Comparison of ENCODE assay signal across 1 cellular context in the genomic region with DNA sequence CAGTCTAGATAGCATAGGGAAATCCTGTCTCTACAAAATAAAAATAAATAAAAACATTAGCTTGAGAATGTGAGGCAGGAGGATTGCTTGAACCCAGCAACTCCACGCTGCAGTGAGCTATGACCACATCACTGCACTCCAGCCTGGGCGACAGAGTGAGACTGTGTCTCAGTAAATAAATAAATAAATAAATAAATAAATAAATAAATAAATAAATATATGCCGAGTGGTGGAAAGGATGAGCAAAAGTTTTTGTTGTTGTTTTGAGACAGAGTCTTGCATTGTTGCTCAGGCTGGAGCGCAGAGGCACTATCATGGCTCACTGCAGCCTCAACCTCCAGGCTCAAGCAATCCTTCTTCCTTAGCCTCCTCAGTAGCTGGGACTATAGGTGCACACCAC.
TF ChIP-seq lines count a peak whose summit lies in the region.

No MANE protein-coding gene starts in this region.

TF ChIP-seq in HEK293, 187 proteins besides CTCF, POLR2A, EP300 and RAD21 (continued from another document):
- no peak for TF ChIP-seq ZNF776 (tag by site-specific recombination; IDR thresholded peaks at IDR 0.05; ENCODE audit: borderline replicate concordance)
- TF ChIP-seq ZNF302 (tag by site-specific recombination; IDR thresholded peaks at IDR 0.05; ENCODE audit: low read depth), result no peak
- TF ChIP-seq ZNF558 (tag by site-specific recombination; IDR thresholded peaks at IDR 0.05), result peak; percentile 79
- 0 out of 2 replicates have a peak, but pooled peaks have one; percentile 31 for TF ChIP-seq ZNF341 (tag by site-specific recombination; IDR thresholded peaks at IDR 0.05; ENCODE audit: low read depth)
- TF ChIP-seq, protein P1, sequence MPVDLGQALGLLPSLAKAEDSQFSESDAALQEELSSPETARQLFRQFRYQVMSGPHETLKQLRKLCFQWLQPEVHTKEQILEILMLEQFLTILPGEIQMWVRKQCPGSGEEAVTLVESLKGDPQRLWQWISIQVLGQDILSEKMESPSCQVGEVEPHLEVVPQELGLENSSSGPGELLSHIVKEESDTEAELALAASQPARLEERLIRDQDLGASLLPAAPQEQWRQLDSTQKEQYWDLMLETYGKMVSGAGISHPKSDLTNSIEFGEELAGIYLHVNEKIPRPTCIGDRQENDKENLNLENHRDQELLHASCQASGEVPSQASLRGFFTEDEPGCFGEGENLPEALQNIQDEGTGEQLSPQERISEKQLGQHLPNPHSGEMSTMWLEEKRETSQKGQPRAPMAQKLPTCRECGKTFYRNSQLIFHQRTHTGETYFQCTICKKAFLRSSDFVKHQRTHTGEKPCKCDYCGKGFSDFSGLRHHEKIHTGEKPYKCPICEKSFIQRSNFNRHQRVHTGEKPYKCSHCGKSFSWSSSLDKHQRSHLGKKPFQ (tag by site-specific recombination; IDR thresholded peaks at IDR 0.05), result 0 out of 2 replicates have a peak, but pooled peaks have one; percentile 50
- no peak for TF ChIP-seq HOXA7 (CRISPR knock-in tag; IDR thresholded peaks at IDR 0.05; ENCODE audit: borderline replicate concordance)
- TF ChIP-seq MYNN (tag by site-specific recombination; IDR thresholded peaks at IDR 0.05; ENCODE audit: borderline replicate concordance), result no peak
- TF ChIP-seq KLF1 (tag by site-specific recombination; IDR thresholded peaks at IDR 0.05), result no peak
- TF ChIP-seq, protein P2, sequence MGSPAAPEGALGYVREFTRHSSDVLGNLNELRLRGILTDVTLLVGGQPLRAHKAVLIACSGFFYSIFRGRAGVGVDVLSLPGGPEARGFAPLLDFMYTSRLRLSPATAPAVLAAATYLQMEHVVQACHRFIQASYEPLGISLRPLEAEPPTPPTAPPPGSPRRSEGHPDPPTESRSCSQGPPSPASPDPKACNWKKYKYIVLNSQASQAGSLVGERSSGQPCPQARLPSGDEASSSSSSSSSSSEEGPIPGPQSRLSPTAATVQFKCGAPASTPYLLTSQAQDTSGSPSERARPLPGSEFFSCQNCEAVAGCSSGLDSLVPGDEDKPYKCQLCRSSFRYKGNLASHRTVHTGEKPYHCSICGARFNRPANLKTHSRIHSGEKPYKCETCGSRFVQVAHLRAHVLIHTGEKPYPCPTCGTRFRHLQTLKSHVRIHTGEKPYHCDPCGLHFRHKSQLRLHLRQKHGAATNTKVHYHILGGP (tag by site-specific recombination; IDR thresholded peaks at IDR 0.05), result no peak
- TF ChIP-seq, protein P3, sequence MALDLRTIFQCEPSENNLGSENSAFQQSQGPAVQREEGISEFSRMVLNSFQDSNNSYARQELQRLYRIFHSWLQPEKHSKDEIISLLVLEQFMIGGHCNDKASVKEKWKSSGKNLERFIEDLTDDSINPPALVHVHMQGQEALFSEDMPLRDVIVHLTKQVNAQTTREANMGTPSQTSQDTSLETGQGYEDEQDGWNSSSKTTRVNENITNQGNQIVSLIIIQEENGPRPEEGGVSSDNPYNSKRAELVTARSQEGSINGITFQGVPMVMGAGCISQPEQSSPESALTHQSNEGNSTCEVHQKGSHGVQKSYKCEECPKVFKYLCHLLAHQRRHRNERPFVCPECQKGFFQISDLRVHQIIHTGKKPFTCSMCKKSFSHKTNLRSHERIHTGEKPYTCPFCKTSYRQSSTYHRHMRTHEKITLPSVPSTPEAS (tag by site-specific recombination; IDR thresholded peaks at IDR 0.05), result no peak
- no peak for TF ChIP-seq KLF16 (tag by site-specific recombination; IDR thresholded peaks at IDR 0.05)
- TF ChIP-seq ZNF221 (tag by site-specific recombination; IDR thresholded peaks at IDR 0.05; ENCODE audit: borderline replicate concordance), result no peak
- TF ChIP-seq ZNF621 (tag by site-specific recombination; IDR thresholded peaks at IDR 0.05), result no peak
- TF ChIP-seq, protein P4, sequence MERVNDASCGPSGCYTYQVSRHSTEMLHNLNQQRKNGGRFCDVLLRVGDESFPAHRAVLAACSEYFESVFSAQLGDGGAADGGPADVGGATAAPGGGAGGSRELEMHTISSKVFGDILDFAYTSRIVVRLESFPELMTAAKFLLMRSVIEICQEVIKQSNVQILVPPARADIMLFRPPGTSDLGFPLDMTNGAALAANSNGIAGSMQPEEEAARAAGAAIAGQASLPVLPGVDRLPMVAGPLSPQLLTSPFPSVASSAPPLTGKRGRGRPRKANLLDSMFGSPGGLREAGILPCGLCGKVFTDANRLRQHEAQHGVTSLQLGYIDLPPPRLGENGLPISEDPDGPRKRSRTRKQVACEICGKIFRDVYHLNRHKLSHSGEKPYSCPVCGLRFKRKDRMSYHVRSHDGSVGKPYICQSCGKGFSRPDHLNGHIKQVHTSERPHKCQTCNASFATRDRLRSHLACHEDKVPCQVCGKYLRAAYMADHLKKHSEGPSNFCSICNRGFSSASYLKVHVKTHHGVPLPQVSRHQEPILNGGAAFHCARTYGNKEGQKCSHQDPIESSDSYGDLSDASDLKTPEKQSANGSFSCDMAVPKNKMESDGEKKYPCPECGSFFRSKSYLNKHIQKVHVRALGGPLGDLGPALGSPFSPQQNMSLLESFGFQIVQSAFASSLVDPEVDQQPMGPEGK (tag by site-specific recombination; IDR thresholded peaks at IDR 0.05), result no peak
- TF ChIP-seq ZNF747 (tag by site-specific recombination; IDR thresholded peaks at IDR 0.05), result no peak
- no peak for TF ChIP-seq TRIM28 (IDR thresholded peaks at IDR 0.05; ENCODE audit: borderline replicate concordance, low read length)
- no peak for TF ChIP-seq ZBTB20 (tag by site-specific recombination; IDR thresholded peaks at IDR 0.05)
- TF ChIP-seq KLF8 (tag by site-specific recombination; IDR thresholded peaks at IDR 0.05), result no peak
- no peak for TF ChIP-seq ZNF311 (tag by site-specific recombination; IDR thresholded peaks at IDR 0.05; ENCODE audit: borderline replicate concordance)
- TF ChIP-seq ZNF549 (tag by site-specific recombination; IDR thresholded peaks at IDR 0.05), result no peak
- no peak for TF ChIP-seq ZNF571 (tag by site-specific recombination; IDR thresholded peaks at IDR 0.05)
- no peak for TF ChIP-seq ZNF501 (tag by site-specific recombination; IDR thresholded peaks at IDR 0.05)
- TF ChIP-seq ZNF404 (tag by site-specific recombination; IDR thresholded peaks at IDR 0.05), result no peak
- TF ChIP-seq ZNF664 (tag by site-specific recombination; IDR thresholded peaks at IDR 0.05), result peak; percentile 72
- no peak for TF ChIP-seq ZNF132 (tag by site-specific recombination; IDR thresholded peaks at IDR 0.05; ENCODE audit: borderline replicate concordance)
- no peak for TF ChIP-seq ZNF157 (tag by site-specific recombination; IDR thresholded peaks at IDR 0.05)
- no peak for TF ChIP-seq SCRT2 (tag by site-specific recombination; IDR thresholded peaks at IDR 0.05)
- TF ChIP-seq, protein P5, sequence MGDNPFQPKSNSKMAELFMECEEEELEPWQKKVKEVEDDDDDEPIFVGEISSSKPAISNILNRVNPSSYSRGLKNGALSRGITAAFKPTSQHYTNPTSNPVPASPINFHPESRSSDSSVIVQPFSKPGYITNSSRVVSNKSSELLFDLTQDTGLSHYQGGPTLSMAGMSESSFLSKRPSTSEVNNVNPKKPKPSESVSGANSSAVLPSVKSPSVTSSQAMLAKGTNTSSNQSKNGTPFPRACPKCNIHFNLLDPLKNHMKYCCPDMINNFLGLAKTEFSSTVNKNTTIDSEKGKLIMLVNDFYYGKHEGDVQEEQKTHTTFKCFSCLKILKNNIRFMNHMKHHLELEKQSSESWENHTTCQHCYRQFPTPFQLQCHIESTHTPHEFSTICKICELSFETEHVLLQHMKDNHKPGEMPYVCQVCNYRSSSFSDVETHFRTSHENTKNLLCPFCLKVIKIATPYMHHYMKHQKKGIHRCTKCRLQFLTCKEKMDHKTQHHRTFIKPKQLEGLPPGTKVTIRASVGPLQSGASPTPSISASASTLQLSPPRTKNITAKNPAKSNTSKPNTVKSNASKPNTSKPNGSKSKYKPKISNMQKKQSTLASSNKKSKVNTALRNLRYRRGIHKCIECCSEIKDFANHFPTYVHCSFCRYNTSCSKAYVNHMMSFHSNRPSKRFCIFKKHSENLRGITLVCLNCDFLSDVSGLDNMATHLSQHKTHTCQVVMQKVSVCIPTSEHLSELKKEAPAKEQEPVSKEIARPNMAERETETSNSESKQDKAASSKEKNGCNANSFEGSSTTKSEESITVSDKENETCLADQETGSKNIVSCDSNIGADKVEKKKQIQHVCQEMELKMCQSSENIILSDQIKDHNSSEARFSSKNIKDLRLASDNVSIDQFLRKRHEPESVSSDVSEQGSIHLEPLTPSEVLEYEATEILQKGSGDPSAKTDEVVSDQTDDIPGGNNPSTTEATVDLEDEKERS (tag by site-specific recombination; IDR thresholded peaks at IDR 0.05), result no peak
- TF ChIP-seq ZNF37A (tag by site-specific recombination; IDR thresholded peaks at IDR 0.05), result no peak
- no peak for TF ChIP-seq ZNF350 (tag by site-specific recombination; IDR thresholded peaks at IDR 0.05)
- no peak for TF ChIP-seq SP7 (tag by site-specific recombination; IDR thresholded peaks at IDR 0.05)
- TF ChIP-seq ZNF184 (tag by site-specific recombination; IDR thresholded peaks at IDR 0.05), result no peak
- TF ChIP-seq, protein P6, sequence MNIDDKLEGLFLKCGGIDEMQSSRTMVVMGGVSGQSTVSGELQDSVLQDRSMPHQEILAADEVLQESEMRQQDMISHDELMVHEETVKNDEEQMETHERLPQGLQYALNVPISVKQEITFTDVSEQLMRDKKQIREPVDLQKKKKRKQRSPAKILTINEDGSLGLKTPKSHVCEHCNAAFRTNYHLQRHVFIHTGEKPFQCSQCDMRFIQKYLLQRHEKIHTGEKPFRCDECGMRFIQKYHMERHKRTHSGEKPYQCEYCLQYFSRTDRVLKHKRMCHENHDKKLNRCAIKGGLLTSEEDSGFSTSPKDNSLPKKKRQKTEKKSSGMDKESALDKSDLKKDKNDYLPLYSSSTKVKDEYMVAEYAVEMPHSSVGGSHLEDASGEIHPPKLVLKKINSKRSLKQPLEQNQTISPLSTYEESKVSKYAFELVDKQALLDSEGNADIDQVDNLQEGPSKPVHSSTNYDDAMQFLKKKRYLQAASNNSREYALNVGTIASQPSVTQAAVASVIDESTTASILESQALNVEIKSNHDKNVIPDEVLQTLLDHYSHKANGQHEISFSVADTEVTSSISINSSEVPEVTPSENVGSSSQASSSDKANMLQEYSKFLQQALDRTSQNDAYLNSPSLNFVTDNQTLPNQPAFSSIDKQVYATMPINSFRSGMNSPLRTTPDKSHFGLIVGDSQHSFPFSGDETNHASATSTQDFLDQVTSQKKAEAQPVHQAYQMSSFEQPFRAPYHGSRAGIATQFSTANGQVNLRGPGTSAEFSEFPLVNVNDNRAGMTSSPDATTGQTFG (tag by site-specific recombination; IDR thresholded peaks at IDR 0.05; ENCODE audit: borderline replicate concordance), result no peak
- no peak for TF ChIP-seq BCL11B (tag by site-specific recombination; IDR thresholded peaks at IDR 0.05; ENCODE audit: low read depth)
- TF ChIP-seq, protein P7, sequence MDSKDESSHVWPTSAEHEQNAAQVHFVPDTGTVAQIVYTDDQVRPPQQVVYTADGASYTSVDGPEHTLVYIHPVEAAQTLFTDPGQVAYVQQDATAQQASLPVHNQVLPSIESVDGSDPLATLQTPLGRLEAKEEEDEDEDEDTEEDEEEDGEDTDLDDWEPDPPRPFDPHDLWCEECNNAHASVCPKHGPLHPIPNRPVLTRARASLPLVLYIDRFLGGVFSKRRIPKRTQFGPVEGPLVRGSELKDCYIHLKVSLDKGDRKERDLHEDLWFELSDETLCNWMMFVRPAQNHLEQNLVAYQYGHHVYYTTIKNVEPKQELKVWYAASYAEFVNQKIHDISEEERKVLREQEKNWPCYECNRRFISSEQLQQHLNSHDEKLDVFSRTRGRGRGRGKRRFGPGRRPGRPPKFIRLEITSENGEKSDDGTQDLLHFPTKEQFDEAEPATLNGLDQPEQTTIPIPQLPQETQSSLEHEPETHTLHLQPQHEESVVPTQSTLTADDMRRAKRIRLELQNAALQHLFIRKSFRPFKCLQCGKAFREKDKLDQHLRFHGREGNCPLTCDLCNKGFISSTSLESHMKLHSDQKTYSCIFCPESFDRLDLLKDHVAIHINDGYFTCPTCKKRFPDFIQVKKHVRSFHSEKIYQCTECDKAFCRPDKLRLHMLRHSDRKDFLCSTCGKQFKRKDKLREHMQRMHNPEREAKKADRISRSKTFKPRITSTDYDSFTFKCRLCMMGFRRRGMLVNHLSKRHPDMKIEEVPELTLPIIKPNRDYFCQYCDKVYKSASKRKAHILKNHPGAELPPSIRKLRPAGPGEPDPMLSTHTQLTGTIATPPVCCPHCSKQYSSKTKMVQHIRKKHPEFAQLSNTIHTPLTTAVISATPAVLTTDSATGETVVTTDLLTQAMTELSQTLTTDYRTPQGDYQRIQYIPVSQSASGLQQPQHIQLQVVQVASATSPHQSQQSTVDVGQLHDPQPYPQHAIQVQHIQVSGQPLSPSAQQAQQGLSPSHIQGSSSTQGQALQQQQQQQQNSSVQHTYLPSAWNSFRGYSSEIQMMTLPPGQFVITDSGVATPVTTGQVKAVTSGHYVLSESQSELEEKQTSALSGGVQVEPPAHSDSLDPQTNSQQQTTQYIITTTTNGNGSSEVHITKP (tag by site-specific recombination; IDR thresholded peaks at IDR 0.05), result no peak
- TF ChIP-seq SP2 (tag by site-specific recombination; IDR thresholded peaks at IDR 0.05), result no peak
- TF ChIP-seq, protein P8, sequence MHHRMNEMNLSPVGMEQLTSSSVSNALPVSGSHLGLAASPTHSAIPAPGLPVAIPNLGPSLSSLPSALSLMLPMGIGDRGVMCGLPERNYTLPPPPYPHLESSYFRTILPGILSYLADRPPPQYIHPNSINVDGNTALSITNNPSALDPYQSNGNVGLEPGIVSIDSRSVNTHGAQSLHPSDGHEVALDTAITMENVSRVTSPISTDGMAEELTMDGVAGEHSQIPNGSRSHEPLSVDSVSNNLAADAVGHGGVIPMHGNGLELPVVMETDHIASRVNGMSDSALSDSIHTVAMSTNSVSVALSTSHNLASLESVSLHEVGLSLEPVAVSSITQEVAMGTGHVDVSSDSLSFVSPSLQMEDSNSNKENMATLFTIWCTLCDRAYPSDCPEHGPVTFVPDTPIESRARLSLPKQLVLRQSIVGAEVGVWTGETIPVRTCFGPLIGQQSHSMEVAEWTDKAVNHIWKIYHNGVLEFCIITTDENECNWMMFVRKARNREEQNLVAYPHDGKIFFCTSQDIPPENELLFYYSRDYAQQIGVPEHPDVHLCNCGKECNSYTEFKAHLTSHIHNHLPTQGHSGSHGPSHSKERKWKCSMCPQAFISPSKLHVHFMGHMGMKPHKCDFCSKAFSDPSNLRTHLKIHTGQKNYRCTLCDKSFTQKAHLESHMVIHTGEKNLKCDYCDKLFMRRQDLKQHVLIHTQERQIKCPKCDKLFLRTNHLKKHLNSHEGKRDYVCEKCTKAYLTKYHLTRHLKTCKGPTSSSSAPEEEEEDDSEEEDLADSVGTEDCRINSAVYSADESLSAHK (tag by site-specific recombination; IDR thresholded peaks at IDR 0.05), result no peak
- no peak for TF ChIP-seq ZNF169 (tag by site-specific recombination; IDR thresholded peaks at IDR 0.05)
- TF ChIP-seq ZNF114 (tag by site-specific recombination; IDR thresholded peaks at IDR 0.05), result no peak
- TF ChIP-seq ZNF23 (tag by site-specific recombination; IDR thresholded peaks at IDR 0.05; ENCODE audit: borderline replicate concordance), result no peak
